ENCODE assay signal across 36 cellular contexts in the genomic region with DNA sequence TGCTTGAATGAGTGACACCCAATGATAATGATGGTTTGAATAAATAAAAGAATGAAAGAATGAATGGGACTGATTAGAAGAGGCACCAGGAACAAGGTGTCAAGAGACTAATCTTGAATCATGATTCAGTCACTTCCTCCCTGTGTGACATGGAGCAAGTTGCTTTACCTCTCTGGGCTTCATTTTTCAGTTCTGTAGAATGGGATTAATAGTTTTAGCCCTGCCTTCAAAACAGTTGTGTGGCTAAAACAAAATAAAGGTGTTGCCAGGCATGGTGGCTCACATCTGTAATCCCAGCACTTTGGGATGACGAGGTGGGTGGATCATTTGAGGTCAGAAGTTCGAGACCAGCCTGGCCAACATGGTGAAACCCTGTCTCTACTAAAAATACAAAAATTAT. TPM values are rescaled to one million over a fixed set of nuclear protein-coding genes. Genes with fewer than 3 reads are reported as not detected.
"Had no signal": no experiment of that assay in that cellular context is flagged by ENCODE, and none has a peak within 500 bp of the region (broad histone marks: within the 10 kb centered on the region; RNA-seq: fewer than 3 reads in every experiment).

No MANE protein-coding gene starts in this region.

- H3K4me1 ChIP-seq: SJSA1 had no signal

- FAIRE-seq: RCC 7860 had no signal

- H3K27me3 ChIP-seq: MG63, SJSA1 had no signal

- DNase-seq: Kasumi-1, KG1, MG63, NCI-H1048, NCI-H1092 treated with DMSO at 0.1 percent for 48 hours, NCI-H1105 treated with DMSO at 0.1 percent for 48 hours, NCI-H1417, NCI-H1436, NCI-H146, NCI-H1694, NCI-H187, NCI-H1930, NCI-H2029 treated with DMSO at 0.1 percent for 48 hours, NCI-H2081 treated with DMSO at 0.1 percent for 48 hours, NCI-H2107, NCI-H2171, NCI-H226, NCI-H446 treated with DMSO at 0.1 percent for 48 hours, NCI-H510A, NCI-H524, NCI-H526, NCI-H69, NCI-H748 treated with DMSO at 0.1 percent for 48 hours, NCI-H82, PC-9, Right ventricle myocardium superior, SHP77 treated with DMSO at 0.1 percent for 48 hours, SK-N-SH, SW 1271 had no signal

- H3K36me3 ChIP-seq: MG63, SJSA1 had no signal

- ATAC-seq: Panc1 had no signal

- H3K27ac ChIP-seq: PC-9, RWPE1, SJSA1 had no signal

- H3K4me3 ChIP-seq: MG63, PC-9, SJSA1 had no signal

- H3K9me3 ChIP-seq: MG63, SJSA1, SK-N-SH had no signal

RNA-seq across cellular contexts. Expression of gene MYL10, which starts 37.6 kb away (rescaled TPM):
- total RNA-seq: M059J, OCI-LY7, PC-9, Right ventricle myocardium superior, RPMI7951, SJSA1 had no signal
- polyA plus RNA-seq: SK-N-SH had no signal
